ENCODE assay signal across 23 cellular contexts in the genomic region with DNA sequence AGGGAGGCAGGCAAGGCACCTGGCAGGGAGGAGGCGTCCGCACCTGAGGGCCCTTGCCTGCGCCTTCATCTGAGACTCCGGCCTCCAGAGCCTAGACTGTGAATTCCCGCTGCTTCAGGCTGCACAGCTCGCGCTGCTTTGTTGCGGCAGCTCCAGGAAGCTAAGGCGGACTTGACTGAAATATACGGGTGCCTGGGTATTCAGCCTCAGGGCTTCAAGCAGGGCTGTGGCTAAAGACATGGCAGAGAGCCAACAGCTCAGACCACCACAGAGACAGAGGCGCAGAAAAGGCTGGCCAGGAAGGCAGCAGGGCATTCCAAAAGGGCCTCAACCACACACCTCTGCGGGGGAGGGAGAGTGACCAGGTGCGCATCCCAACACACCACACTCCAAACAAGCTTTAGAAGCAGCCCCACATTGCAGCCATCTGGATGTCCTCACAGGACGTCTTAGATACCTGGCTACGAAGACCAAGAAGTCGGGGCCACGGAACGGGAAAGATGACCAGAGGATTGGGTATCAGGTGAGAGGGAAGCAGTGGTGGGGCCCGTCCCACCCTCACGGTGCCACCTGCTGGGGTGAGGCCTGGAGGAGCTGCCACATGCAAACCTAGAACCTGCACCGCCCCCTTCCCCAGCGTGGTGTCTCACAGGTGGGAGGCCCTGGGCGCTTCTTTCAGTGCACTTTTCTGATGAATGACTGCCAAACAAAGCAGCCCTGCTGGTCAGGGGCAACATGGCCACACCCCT. TPM values are rescaled to one million over a fixed set of nuclear protein-coding genes. Genes with fewer than 3 reads are reported as not detected.
DNase-seq lines count a peak whose midpoint lies in the region; ATAC-seq, FAIRE-seq and TF ChIP-seq lines count a peak whose summit lies in the region.
"Had no signal": no experiment of that assay in that cellular context is flagged by ENCODE, and none has a peak within 500 bp of the region (broad histone marks: within the 10 kb centered on the region; RNA-seq: fewer than 3 reads in every experiment).

No MANE protein-coding gene starts in this region.

- 80% methylated on average over 22 of the region's 23 CpGs for WGBS in GM12878 (ENCODE audit: insufficient coverage, insufficient replicate concordance, low lambda C conversion rate, missing lambda C conversion rate)

- no peak for ATAC-seq in CD4-positive, alpha-beta T cell (ENCODE audit: poor library complexity)
- ATAC-seq in GM12878 (no peak), HG03571 (IDR thresholded peaks at IDR 0.05; ENCODE audit: unreplicated experiment) (no peak), GM21529 (IDR thresholded peaks at IDR 0.05; ENCODE audit: unreplicated experiment) (no peak)
- ATAC-seq: mucosa of descending colon; Right ventricle myocardium inferior; stimulated activated naive CD8-positive, alpha-beta T cell treated with anti-CD3 and anti-CD28 coated beads, Interleukin-15, amount 100 ng/mL, for 72 hours had no signal

- H3K36me3 Mint-ChIP-seq in CD4-positive, alpha-beta T cell (ENCODE audit: low read depth): peaks cover 41% of the 10 kb centered on the region
- H3K36me3 Mint-ChIP-seq in activated naive CD4-positive, alpha-beta T cell treated with anti-CD3 and anti-CD28 coated beads for 36 hours (ENCODE audit: low read depth): peaks cover 17% of the 10 kb centered on the region

- no peak for TF ChIP-seq EP300 in GM12878 (IDR thresholded peaks at IDR 0.05; ENCODE audit: borderline replicate concordance in 1 of 2, control insufficient read depth in 1 of 2, low read depth in 2 of 2, low read length in 2 of 2)

- H3K27me3 ChIP-seq in BE2C (no peaks in the 10 kb centered on the region), GM12878 (replicated peaks in 1 of 2; ENCODE audit: control insufficient read depth in 2 of 2, insufficient read depth in 2 of 2, low read length in 1 of 2) (no peaks in the 10 kb centered on the region)
- H3K27me3 ChIP-seq in CD4-positive, alpha-beta T cell (ENCODE audit: control insufficient read depth, insufficient read depth, low read length): no peaks in the 10 kb centered on the region
- H3K27me3 ChIP-seq: transverse colon had no signal

- H3K27me3 Mint-ChIP-seq in CD4-positive, alpha-beta T cell: no peaks in the 10 kb centered on the region
- H3K27me3 Mint-ChIP-seq in activated naive CD4-positive, alpha-beta T cell treated with anti-CD3 and anti-CD28 coated beads for 36 hours (ENCODE audit: low read depth): no peaks in the 10 kb centered on the region
- H3K27me3 Mint-ChIP-seq: dendritic cell treated with granulocyte-macrophage colony-stimulating factor and Interleukin-4, amounts not matched to agents 40 ng/mL and 50 ng/mL, for 4 days; stimulated activated naive CD8-positive, alpha-beta T cell treated with anti-CD3 and anti-CD28 coated beads, Interleukin-15, amount 100 ng/mL, for 72 hours had no signal

- H2AFZ ChIP-seq in GM12878 (ENCODE audit: control insufficient read depth, low read depth, low read length): no peak overlapping the region

- peaks cover 46% of the 10 kb centered on the region for H3K36me3 ChIP-seq in BE2C
- H3K36me3 ChIP-seq in GM12878 (ENCODE audit: control insufficient read depth in 2 of 2, insufficient read depth in 2 of 2, low read length in 1 of 2): peaks cover 2 to 10% of the 10 kb centered on the region in 2 experiments; a peak in 3 of 4 replicates
- H3K36me3 ChIP-seq: transverse colon had no signal

- H3K4me1 ChIP-seq in BE2C (no peaks in the 10 kb centered on the region; the same call in 1 of the 2 replicates), GM12878 (ENCODE audit: control insufficient read depth, insufficient read depth, low read length) (peaks cover 16% of the 10 kb centered on the region)

- POLR2A ChIA-PET in CD4-positive, alpha-beta T cell (lab: Charles Lee): interaction anchor here (1.4 kb wide), 1 partner anchor 8 kb away, joined by 8 read pairs; no protein-coding TSS in a partner anchor
- POLR2A ChIA-PET in GM12878 (lab: Charles Lee): no interaction called here

- DNase-seq in BE2C (peak; percentile 47), M059J (ENCODE audit: low read depth) (peak; percentile 15), GM12878 (ENCODE audit: low read depth, low spot score) (no peak)
- DNase-seq in CD4-positive, alpha-beta T cell: no peak
- no peak for DNase-seq in activated naive CD4-positive, alpha-beta T cell treated with anti-CD3 and anti-CD28 coated beads for 36 hours
- DNase-seq: activated CD4-positive, alpha-beta T cell treated with anti-CD3 and anti-CD28 coated beads for 4 hours; AML-193; Caco-2; MM.1S; mucosa of descending colon; NCI-H1694 treated with DMSO at 0.1 percent for 48 hours; NCI-H510A treated with DMSO at 0.1 percent for 48 hours; small intestine; stimulated activated CD4-positive, alpha-beta T cell treated with anti-CD3 and anti-CD28 coated beads, Interleukin-2, amount 100 ng/mL, for 48 hours; stimulated activated naive CD8-positive, alpha-beta T cell treated with anti-CD3 and anti-CD28 coated beads, Interleukin-15, amount 100 ng/mL, for 72 hours; transverse colon had no signal

- peak; percentile 13; the same call in 1 of the 2 replicates for TF ChIP-seq POLR2A in GM12878 (IDR thresholded peaks at IDR 0.05; ENCODE audit: low read depth, low read length)

- SMC1A ChIA-PET in GM12878 (lab: Charles Lee; ENCODE audit: uncharacterized antibody, unreplicated experiment): no interaction called here

- H3K4me3 Mint-ChIP-seq in CD4-positive, alpha-beta T cell: peak overlapping the region; percentile 45
- no peak overlapping the region for H3K4me3 Mint-ChIP-seq in activated naive CD4-positive, alpha-beta T cell treated with anti-CD3 and anti-CD28 coated beads for 36 hours

- intact Hi-C loops in CD4-positive, alpha-beta T cell (cut with DNase I, micrococcal nuclease): no loop called here
- intact Hi-C loops in GM12878 (cut with micrococcal nuclease; ENCODE audit: unreplicated experiment): no loop called here
- intact Hi-C loops in activated naive CD4-positive, alpha-beta T cell treated with anti-CD3 and anti-CD28 coated beads for 36 hours (cut with micrococcal nuclease): no loop called here

- in situ Hi-C loops in GM12878 (cut with MboI): no loop called here

- BruUV-seq in GM12878 (replicated peaks; lab: Mats Ljungman, UMichigan): no TSS peak

- no peak overlapping the region for H3K9ac ChIP-seq in GM12878 (ENCODE audit: control insufficient read depth, insufficient read depth, low read length)

- TF ChIP-seq CTCF in BE2C (IDR thresholded peaks at IDR 0.05; ENCODE audit: low read depth, low read length): no peak
- no peak for TF ChIP-seq CTCF in CD4-positive, alpha-beta T cell (IDR thresholded peaks at IDR 0.05)
- TF ChIP-seq CTCF in GM12878 (IDR thresholded peaks at IDR 0.05 in 2 of 3, conservative IDR thresholded peaks at IDR 0.05 in 1 of 3; ENCODE audit: control insufficient read depth in 2 of 3, extremely low read depth in 1 of 3, insufficient read depth in 1 of 3, low read depth in 3 of 3, low read length in 3 of 3): no peak

- no peaks in the 10 kb centered on the region for H3K9me3 Mint-ChIP-seq in CD4-positive, alpha-beta T cell
- H3K9me3 Mint-ChIP-seq in activated naive CD4-positive, alpha-beta T cell treated with anti-CD3 and anti-CD28 coated beads for 36 hours: no peaks in the 10 kb centered on the region
- H3K9me3 Mint-ChIP-seq: activated T-helper 2 cell treated with anti-CD3 and anti-CD28 coated beads, Interferon-gamma antibody, Interleukin-2, Interleukin-4, amounts not matched to agents 10 μg/mL and 5 μg/mL and 100 μg/mL, durations not matched to agents 14 hours and 24 hours and 36 hours; dendritic cell treated with granulocyte-macrophage colony-stimulating factor and Interleukin-4, amounts not matched to agents 40 ng/mL and 50 ng/mL, for 4 days; stimulated activated naive CD8-positive, alpha-beta T cell treated with anti-CD3 and anti-CD28 coated beads, Interleukin-15, amount 100 ng/mL, for 72 hours had no signal

- FAIRE-seq in GM12878 (lab: Jason Lieb, UNC): no peak
- FAIRE-seq: endothelial cell of umbilical vein, small intestine, TTC549 had no signal

- no peak overlapping the region for H3K27ac Mint-ChIP-seq in CD4-positive, alpha-beta T cell
- no peak overlapping the region for H3K27ac Mint-ChIP-seq in activated naive CD4-positive, alpha-beta T cell treated with anti-CD3 and anti-CD28 coated beads for 36 hours
- H3K27ac Mint-ChIP-seq: activated T-helper 2 cell treated with anti-CD3 and anti-CD28 coated beads, Interferon-gamma antibody, Interleukin-2, Interleukin-4, amounts not matched to agents 10 μg/mL and 5 μg/mL and 100 μg/mL, durations not matched to agents 14 hours and 24 hours and 36 hours; dendritic cell treated with granulocyte-macrophage colony-stimulating factor and Interleukin-4, amounts not matched to agents 40 ng/mL and 50 ng/mL, for 4 days had no signal

- H3K79me2 ChIP-seq in GM12878 (ENCODE audit: control insufficient read depth, insufficient read depth, low read length): peaks cover 24% of the 10 kb centered on the region

- no peak overlapping the region for H3K4me3 ChIP-seq in BE2C (ENCODE audit: low read depth, low read length)
- H3K4me3 ChIP-seq in GM12878: no peak overlapping the region
- H3K4me3 ChIP-seq: mucosa of descending colon, transverse colon had no signal

- H3K9me3 ChIP-seq in BE2C: no peaks in the 10 kb centered on the region
- no peaks in the 10 kb centered on the region for H3K9me3 ChIP-seq in CD4-positive, alpha-beta T cell (ENCODE audit: control insufficient read depth, low read length)
- H3K9me3 ChIP-seq in GM12878 (replicated peaks; ENCODE audit: control insufficient read depth, insufficient read depth, low read length): no peaks in the 10 kb centered on the region
- H3K9me3 ChIP-seq: Caco-2, mucosa of descending colon, transverse colon had no signal

- H3K4me1 Mint-ChIP-seq in CD4-positive, alpha-beta T cell (ENCODE audit: low read depth): peaks cover 24% of the 10 kb centered on the region
- H3K4me1 Mint-ChIP-seq in activated naive CD4-positive, alpha-beta T cell treated with anti-CD3 and anti-CD28 coated beads for 36 hours (ENCODE audit: low read depth): peaks cover 30% of the 10 kb centered on the region

- H3K27ac ChIP-seq in CD4-positive, alpha-beta T cell (ENCODE audit: low read depth, low read length): no peak overlapping the region
- H3K27ac ChIP-seq in GM12878 (ENCODE audit: control insufficient read depth, insufficient read depth): no peak overlapping the region
- H3K27ac ChIP-seq: transverse colon had no signal

- H3K4me2 ChIP-seq in GM12878 (ENCODE audit: control insufficient read depth, insufficient read depth): no peak overlapping the region

- CTCF ChIA-PET in CD4-positive, alpha-beta T cell (lab: Charles Lee): interaction anchor here (0.7 to 1.9 kb wide), 2 partner anchors 39 to 93 kb away, joined by 3 to 5 read pairs; no protein-coding TSS in a partner anchor
- CTCF ChIA-PET in GM12878 (lab: Yijun Ruan, JAX): interaction anchor here (1.2 to 2.3 kb wide), 5 partner anchors 22 to 93 kb away, joined by 3 to 6 read pairs (median 5); no protein-coding TSS in a partner anchor
- CTCF ChIA-PET in activated naive CD4-positive, alpha-beta T cell treated with anti-CD3 and anti-CD28 coated beads for 36 hours (lab: Charles Lee): interaction anchor here (0.8 to 2.1 kb wide), 5 partner anchors 8 to 46 kb away, joined by 3 to 14 read pairs (median 4); a partner anchor contains a TSS

- no peak for TF ChIP-seq RAD21 in GM12878 (IDR thresholded peaks at IDR 0.05; ENCODE audit: insufficient read depth, low read depth, low read length)

- H4K20me1 ChIP-seq in GM12878 (ENCODE audit: control insufficient read depth, insufficient read depth): no peaks in the 10 kb centered on the region

- RAD21 ChIA-PET in GM12878 (lab: Charles Lee; ENCODE audit: unreplicated experiment): no interaction called here

RNA-seq across cellular contexts. Expression of a gene that starts 1.7 kb away (rescaled TPM):
- 116 TPM for polyA plus RNA-seq in BE2C (2012; ENCODE audit: insufficient read depth, insufficient read length, low read depth)
- 10 to 100 TPM; 36.4 to 36.8 TPM for total RNA-seq in CD4-positive, alpha-beta T cell
- total RNA-seq in M059J (2014; rRNA removed; shearing (Covaris generic)): 20.8 and 25.5 TPM in 2 replicates
- 59.6 and 64.6 TPM in 2 replicates for total RNA-seq in GM12878 (2013; cell fraction: nucleolus; rRNA removed)
- total RNA-seq in GM12878 (2014; rRNA removed) (27.6 and 29.5 TPM in 2 replicates), GM12878 (2014; rRNA removed; fragmentation: Illumina TruSeq; extraction: Trizol) (17.6 and 18.4 TPM in 2 replicates), GM12878 (2021) (30.0 and 33.8 TPM in 2 replicates)
- 26.0 TPM for polyA plus RNA-seq in GM12878 (2011; ENCODE audit: low read depth)
- polyA plus RNA-seq in GM12878 (2011; rRNA removed) (19.8 and 26.7 TPM in 2 replicates), GM12878 (2014; fragmentation: Illumina TruSeq; extraction: Trizol) (16.3 and 24.2 TPM in 2 replicates), GM12878 (2014; fragmentation: Nextera tagmentation; extraction: Ambion mirVana) (10 to 100 TPM in 1 of 2 experiments, 1 to 10 TPM in 1; 8.7 to 11.8 TPM), GM12878 (2014; rRNA removed) (36.9 and 41.8 TPM in 2 replicates), GM12878 (2016; fragmentation: Nextera tagmentation; extraction: Ambion mirVana) (10 to 100 TPM; 36.3 to 40.0 TPM)
- polyA plus RNA-seq in GM12878 (2011; cell fraction: cytosol; rRNA removed): 26.5 and 36.1 TPM in 2 replicates
- polyA plus RNA-seq in GM12878 (2011; cell fraction: nucleus; rRNA removed): 134 and 147 TPM in 2 replicates
- 21.6 and 24.1 TPM in 2 replicates for polyA plus RNA-seq in GM12878 (2012)
- polyA minus RNA-seq in GM12878 (2011; rRNA and poly(A)+ RNA removed): 14.3 and 16.7 TPM in 2 replicates
- 7.2 and 8.8 TPM in 2 replicates for polyA minus RNA-seq in GM12878 (2011; cell fraction: cytosol; rRNA and poly(A)+ RNA removed)
- 18.0 and 27.4 TPM in 2 replicates for polyA minus RNA-seq in GM12878 (2011; cell fraction: nucleus; rRNA and poly(A)+ RNA removed)
- 10 to 100 TPM; 32.4 to 36.6 TPM for total RNA-seq in activated naive CD4-positive, alpha-beta T cell treated with anti-CD3 and anti-CD28 coated beads for 36 hours

RNA-seq across cellular contexts. Expression of a gene that starts 9.9 kb away (rescaled TPM):
- 119 TPM for polyA plus RNA-seq in BE2C (2012; ENCODE audit: insufficient read depth, insufficient read length, low read depth)
- 10 to 100 TPM in 1 of 2 experiments, 1 to 10 TPM in 1; 8.6 to 11.3 TPM for total RNA-seq in CD4-positive, alpha-beta T cell
- 20.6 and 33.0 TPM in 2 replicates for total RNA-seq in M059J (2014; rRNA removed; shearing (Covaris generic))
- 20.6 and 23.2 TPM in 2 replicates for total RNA-seq in GM12878 (2013; cell fraction: nucleolus; rRNA removed)
- total RNA-seq in GM12878 (2014; rRNA removed) (38.6 and 43.8 TPM in 2 replicates), GM12878 (2014; rRNA removed; fragmentation: Illumina TruSeq; extraction: Trizol) (22.6 and 25.7 TPM in 2 replicates), GM12878 (2021) (50.6 and 54.8 TPM in 2 replicates)
- 8.7 TPM for polyA plus RNA-seq in GM12878 (2011; ENCODE audit: low read depth)
- polyA plus RNA-seq in GM12878 (2011; rRNA removed) (15.6 and 20.4 TPM in 2 replicates), GM12878 (2014; fragmentation: Illumina TruSeq; extraction: Trizol) (6.2 and 19.7 TPM in 2 replicates), GM12878 (2014; fragmentation: Nextera tagmentation; extraction: Ambion mirVana) (1 to 10 TPM in 1 of 2 experiments, under 1 TPM in 1; 0.84 to 2.6 TPM), GM12878 (2014; rRNA removed) (51.2 and 53.0 TPM in 2 replicates), GM12878 (2016; fragmentation: Nextera tagmentation; extraction: Ambion mirVana) (1 to 10 TPM; 3.2 to 7.1 TPM)
- polyA plus RNA-seq in GM12878 (2011; cell fraction: cytosol; rRNA removed): 21.9 and 29.7 TPM in 2 replicates
- polyA plus RNA-seq in GM12878 (2011; cell fraction: nucleus; rRNA removed): 89.6 and 118 TPM in 2 replicates
- polyA plus RNA-seq in GM12878 (2012): 18.7 and 20.9 TPM in 2 replicates
- 6.7 and 12.6 TPM in 2 replicates for polyA minus RNA-seq in GM12878 (2011; rRNA and poly(A)+ RNA removed)
- 6.0 and 10.9 TPM in 2 replicates for polyA minus RNA-seq in GM12878 (2011; cell fraction: cytosol; rRNA and poly(A)+ RNA removed)
- 13.7 and 21.2 TPM in 2 replicates for polyA minus RNA-seq in GM12878 (2011; cell fraction: nucleus; rRNA and poly(A)+ RNA removed)
- total RNA-seq in activated naive CD4-positive, alpha-beta T cell treated with anti-CD3 and anti-CD28 coated beads for 36 hours: 10 to 100 TPM; 50.9 to 52.5 TPM

RNA-seq across cellular contexts. Expression of a gene that starts 25.1 kb away (rescaled TPM):
- 69.9 TPM for polyA plus RNA-seq in BE2C (2012; ENCODE audit: insufficient read depth, insufficient read length, low read depth)
- 10 to 100 TPM; 45.5 to 50.7 TPM for total RNA-seq in CD4-positive, alpha-beta T cell
- 29.1 and 31.7 TPM in 2 replicates for total RNA-seq in M059J (2014; rRNA removed; shearing (Covaris generic))
- 50.1 and 58.2 TPM in 2 replicates for total RNA-seq in GM12878 (2013; cell fraction: nucleolus; rRNA removed)
- total RNA-seq in GM12878 (2014; rRNA removed): 24.6 and 25.2 TPM in 2 replicates
- total RNA-seq in GM12878 (2014; rRNA removed; fragmentation: Illumina TruSeq; extraction: Trizol): 5.8 and 6.2 TPM in 2 replicates
- total RNA-seq in GM12878 (2021): 21.0 and 23.1 TPM in 2 replicates
- polyA plus RNA-seq in GM12878 (2011; ENCODE audit: low read depth): 16.1 TPM
- polyA plus RNA-seq in GM12878 (2011; rRNA removed): 10.2 and 21.8 TPM in 2 replicates
- 22.0 and 37.0 TPM in 2 replicates for polyA plus RNA-seq in GM12878 (2011; cell fraction: cytosol; rRNA removed)
- polyA plus RNA-seq in GM12878 (2011; cell fraction: nucleus; rRNA removed): 149 and 164 TPM in 2 replicates
- 24.1 and 26.4 TPM in 2 replicates for polyA plus RNA-seq in GM12878 (2012)
- polyA plus RNA-seq in GM12878 (2014; fragmentation: Illumina TruSeq; extraction: Trizol): 1.4 and 9.3 TPM in 2 replicates
- under 1 TPM; 0.23 to 0.97 TPM for polyA plus RNA-seq in GM12878 (2014; fragmentation: Nextera tagmentation; extraction: Ambion mirVana)
- polyA plus RNA-seq in GM12878 (2014; rRNA removed): 30.3 and 34.4 TPM in 2 replicates
- 10 to 100 TPM; 20.8 to 23.0 TPM for polyA plus RNA-seq in GM12878 (2016; fragmentation: Nextera tagmentation; extraction: Ambion mirVana)
- 14.1 and 25.7 TPM in 2 replicates for polyA minus RNA-seq in GM12878 (2011; rRNA and poly(A)+ RNA removed)
- polyA minus RNA-seq in GM12878 (2011; cell fraction: cytosol; rRNA and poly(A)+ RNA removed): 8.4 and 10.0 TPM in 2 replicates
- polyA minus RNA-seq in GM12878 (2011; cell fraction: nucleus; rRNA and poly(A)+ RNA removed): 23.7 and 44.2 TPM in 2 replicates
- 10 to 100 TPM; 19.1 to 21.4 TPM for total RNA-seq in activated naive CD4-positive, alpha-beta T cell treated with anti-CD3 and anti-CD28 coated beads for 36 hours

RNA-seq across cellular contexts. Expression of a gene that starts 28.7 kb away (rescaled TPM):
- 289 TPM for polyA plus RNA-seq in BE2C (2012; ENCODE audit: insufficient read depth, insufficient read length, low read depth)
- total RNA-seq in CD4-positive, alpha-beta T cell: 10 to 100 TPM; 49.3 to 52.5 TPM
- total RNA-seq in M059J (2014; rRNA removed; shearing (Covaris generic)): 53.7 and 76.4 TPM in 2 replicates
- 3.4 and 4.0 TPM in 2 replicates for total RNA-seq in GM12878 (2013; cell fraction: nucleolus; rRNA removed)
- total RNA-seq in GM12878 (2014; rRNA removed): 73.3 and 79.9 TPM in 2 replicates
- 11.2 and 13.2 TPM in 2 replicates for total RNA-seq in GM12878 (2014; rRNA removed; fragmentation: Illumina TruSeq; extraction: Trizol)
- total RNA-seq in GM12878 (2021): 64.5 and 67.0 TPM in 2 replicates
- polyA plus RNA-seq in GM12878 (2011; ENCODE audit: low read depth): 7.6 TPM
- polyA plus RNA-seq in GM12878 (2011; rRNA removed): 5.8 and 12.4 TPM in 2 replicates
- 24.9 and 62.7 TPM in 2 replicates for polyA plus RNA-seq in GM12878 (2011; cell fraction: cytosol; rRNA removed)
- polyA plus RNA-seq in GM12878 (2011; cell fraction: nucleus; rRNA removed): 24.5 and 31.7 TPM in 2 replicates
- 30.4 and 37.9 TPM in 2 replicates for polyA plus RNA-seq in GM12878 (2012)
- 0.14 and 3.5 TPM in 2 replicates for polyA plus RNA-seq in GM12878 (2014; fragmentation: Illumina TruSeq; extraction: Trizol)
- 1 to 10 TPM; 1.3 to 3.3 TPM for polyA plus RNA-seq in GM12878 (2014; fragmentation: Nextera tagmentation; extraction: Ambion mirVana)
- 77.5 and 102 TPM in 2 replicates for polyA plus RNA-seq in GM12878 (2014; rRNA removed)
- polyA plus RNA-seq in GM12878 (2016; fragmentation: Nextera tagmentation; extraction: Ambion mirVana): 100 to 1,000 TPM; 113 to 116 TPM
- polyA minus RNA-seq in GM12878 (2011; rRNA and poly(A)+ RNA removed): 2.2 and 7.0 TPM in 2 replicates
- polyA minus RNA-seq in GM12878 (2011; cell fraction: cytosol; rRNA and poly(A)+ RNA removed): 8.5 and 8.6 TPM in 2 replicates
- polyA minus RNA-seq in GM12878 (2011; cell fraction: nucleus; rRNA and poly(A)+ RNA removed): 3.0 and 5.0 TPM in 2 replicates
- 10 to 100 TPM; 39.3 to 41.0 TPM for total RNA-seq in activated naive CD4-positive, alpha-beta T cell treated with anti-CD3 and anti-CD28 coated beads for 36 hours

RNA-seq across cellular contexts. Expression of a gene that starts 30.2 kb away (rescaled TPM):
- 1.9 TPM for polyA plus RNA-seq in BE2C (2012; ENCODE audit: insufficient read depth, insufficient read length, low read depth)
- 1 to 10 TPM; 7.8 to 8.4 TPM for total RNA-seq in CD4-positive, alpha-beta T cell
- 0.27 TPM in 1 of 2 replicates, not detected in the other for total RNA-seq in M059J (2014; rRNA removed; shearing (Covaris generic))
- 2.6 and 3.4 TPM in 2 replicates for total RNA-seq in GM12878 (2013; cell fraction: nucleolus; rRNA removed)
- total RNA-seq in GM12878 (2014; rRNA removed) (0.22 and 0.85 TPM in 2 replicates), GM12878 (2014; rRNA removed; fragmentation: Illumina TruSeq; extraction: Trizol) (0.09 and 0.14 TPM in 2 replicates), GM12878 (2021) (0.43 and 0.85 TPM in 2 replicates)
- 0.67 TPM for polyA plus RNA-seq in GM12878 (2011; ENCODE audit: low read depth)
- polyA plus RNA-seq in GM12878 (2011; rRNA removed) (0.07 and 0.19 TPM in 2 replicates), GM12878 (2014; fragmentation: Illumina TruSeq; extraction: Trizol) (0.32 and 0.41 TPM in 2 replicates), GM12878 (2014; fragmentation: Nextera tagmentation; extraction: Ambion mirVana) (under 1 TPM in 1 of 2 experiments, not detected in 1; 0.04 TPM), GM12878 (2014; rRNA removed) (0.32 and 1.0 TPM in 2 replicates), GM12878 (2016; fragmentation: Nextera tagmentation; extraction: Ambion mirVana) (under 1 TPM; 0.11 to 0.13 TPM)
- polyA plus RNA-seq in GM12878 (2011; cell fraction: cytosol; rRNA removed): 0.10 and 0.18 TPM in 2 replicates
- 1.9 and 2.0 TPM in 2 replicates for polyA plus RNA-seq in GM12878 (2011; cell fraction: nucleus; rRNA removed)
- 1.2 and 1.5 TPM in 2 replicates for polyA plus RNA-seq in GM12878 (2012)
- polyA minus RNA-seq in GM12878 (2011; rRNA and poly(A)+ RNA removed): 0.10 and 0.15 TPM in 2 replicates
- polyA minus RNA-seq in GM12878 (2011; cell fraction: cytosol; rRNA and poly(A)+ RNA removed): 0.21 TPM in 1 of 2 replicates, not detected in the other
- 0.24 and 1.1 TPM in 2 replicates for polyA minus RNA-seq in GM12878 (2011; cell fraction: nucleus; rRNA and poly(A)+ RNA removed)
- 1 to 10 TPM; 2.8 to 3.1 TPM for total RNA-seq in activated naive CD4-positive, alpha-beta T cell treated with anti-CD3 and anti-CD28 coated beads for 36 hours

Comparison
In these comparisons a context has a peak if more than half of its experiments do, and no peak if none do; other contexts are left out.
1. DNase-seq: peak in BE2C (single experiment) and M059J (single experiment); none in CD4-positive, alpha-beta T cell (0 of 10), GM12878 (single experiment) and activated naive CD4-positive, alpha-beta T cell treated with anti-CD3 and anti-CD28 coated beads for 36 hours (single experiment).